ENCODE assay signal across 17 cellular contexts in the genomic region with DNA sequence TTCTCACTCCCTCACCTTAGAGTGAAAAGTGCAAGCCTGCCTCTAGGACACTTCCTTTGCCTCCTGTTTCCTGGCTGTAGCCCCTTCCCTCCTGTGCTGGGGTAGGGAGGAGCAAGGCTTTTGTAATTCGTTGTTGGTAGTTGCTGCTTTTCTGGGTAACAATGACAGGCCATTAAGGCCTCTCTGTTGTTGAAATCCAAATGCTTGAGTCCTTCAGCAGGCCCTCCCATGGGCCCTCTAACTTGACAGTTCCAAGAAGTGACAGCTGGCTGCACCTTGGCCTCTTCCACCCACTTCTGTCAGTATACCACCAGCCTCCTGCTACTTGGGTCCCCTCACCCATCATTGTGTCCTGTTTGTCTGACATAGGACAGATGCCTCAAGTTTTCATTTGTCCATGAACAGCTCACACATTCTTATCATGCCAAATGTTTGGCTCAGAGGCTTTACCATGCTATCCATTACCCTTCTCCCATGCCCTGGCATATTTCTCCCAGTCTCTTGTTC.
DNase-seq lines count a peak whose midpoint lies in the region; ATAC-seq and TF ChIP-seq lines count a peak whose summit lies in the region.
"Had no signal": no experiment of that assay in that cellular context is flagged by ENCODE, and none has a peak within 500 bp of the region (broad histone marks: within the 10 kb centered on the region; RNA-seq: fewer than 3 reads in every experiment).

No MANE protein-coding gene starts in this region.

- DNase-seq in AG04449 (ENCODE audit: low read depth, low spot score) (peak; percentile 53), IMR-90 (peak; percentile 6), dedifferentiated amniotic fluid mesenchymal stem cell (ENCODE audit: extremely low spot score) (peak; percentile 44), islet precursor cell (peak; percentile 79), cerebellar cortex (ENCODE audit: low spot score) (no peak)
- DNase-seq in stimulated activated CD4-positive, alpha-beta T cell treated with anti-CD3 and anti-CD28 coated beads, Interleukin-4, amount 100 ng/mL, for 4 hours = no peak
- no peak for DNase-seq in CD8-positive, alpha-beta T cell
- DNase-seq: activated CD8-positive, alpha-beta T cell treated with anti-CD3 and anti-CD28 coated beads, Interleukin-2, amount 10 ng/mL, durations not matched to agents 7 days and 5 days; activated naive CD8-positive, alpha-beta T cell treated with anti-CD3 and anti-CD28 coated beads, Interleukin-2, amount 10 ng/mL, durations not matched to agents 7 days and 5 days; central memory CD4-positive, alpha-beta T cell; effector memory CD8-positive, alpha-beta T cell; immature natural killer cell; substantia nigra had no signal

- H3K27me3 ChIP-seq in IMR-90 (ENCODE audit: control insufficient read depth, insufficient read depth, low read length) = no peaks in the 10 kb centered on the region
- no peaks in the 10 kb centered on the region for H3K27me3 ChIP-seq in CD8-positive, alpha-beta T cell (ENCODE audit: insufficient read depth, low read length)

- BruUV-seq in IMR-90 (replicated peaks; lab: Mats Ljungman, UMichigan) = no TSS peak

- H3K9me3 Mint-ChIP-seq in CD8-positive, alpha-beta T cell = no peaks in the 10 kb centered on the region
- H3K9me3 Mint-ChIP-seq: activated naive CD8-positive, alpha-beta T cell treated with anti-CD3 and anti-CD28 coated beads, Interleukin-2, amount 10 ng/mL, durations not matched to agents 7 days and 5 days had no signal

- in situ Hi-C loops in IMR-90 (cut with MboI; ENCODE audit: low sequenced_read_pairs) = no loop called here

- ATAC-seq in IMR-90 (ENCODE audit: low read depth) (peak; percentile 66), GM21619 (IDR thresholded peaks at IDR 0.05; ENCODE audit: unreplicated experiment) (no peak)
- ATAC-seq in CD8-positive, alpha-beta T cell = no peak
- ATAC-seq: activated CD8-positive, alpha-beta T cell treated with anti-CD3 and anti-CD28 coated beads, Interleukin-2, amount 10 ng/mL, durations not matched to agents 7 days and 5 days; effector memory CD8-positive, alpha-beta T cell; GM12878; HCT116 had no signal

- no peak overlapping the region for H3K4me3 Mint-ChIP-seq in CD8-positive, alpha-beta T cell
- H3K4me3 Mint-ChIP-seq: activated CD8-positive, alpha-beta T cell treated with anti-CD3 and anti-CD28 coated beads, Interleukin-2, amount 10 ng/mL, durations not matched to agents 7 days and 5 days; activated naive CD8-positive, alpha-beta T cell treated with anti-CD3 and anti-CD28 coated beads, Interleukin-2, amount 10 ng/mL, durations not matched to agents 7 days and 5 days; effector memory CD8-positive, alpha-beta T cell; immature natural killer cell; memory B cell had no signal

- no peak overlapping the region for H3K9ac ChIP-seq in IMR-90 (ENCODE audit: low read depth, low read length)

- TF ChIP-seq CTCF in AG04449 (IDR thresholded peaks at IDR 0.05; ENCODE audit: insufficient read depth, low read length, missing control alignments) = no peak
- TF ChIP-seq CTCF in IMR-90 (conservative IDR thresholded peaks at IDR 0.05; ENCODE audit: low read depth, low read length) = no peak
- TF ChIP-seq CTCF in CD8-positive, alpha-beta T cell (IDR thresholded peaks at IDR 0.05) = no peak

- H3K79me1 ChIP-seq in IMR-90 (ENCODE audit: low read depth in 1 of 2, low read length in 2 of 2) = no peaks in the 10 kb centered on the region

- H3K27me3 Mint-ChIP-seq in CD8-positive, alpha-beta T cell (ENCODE audit: low read depth) = no peaks in the 10 kb centered on the region
- H3K27me3 Mint-ChIP-seq: activated naive CD8-positive, alpha-beta T cell treated with anti-CD3 and anti-CD28 coated beads, Interleukin-2, amount 10 ng/mL, durations not matched to agents 7 days and 5 days; effector memory CD8-positive, alpha-beta T cell; memory B cell had no signal

- no peak overlapping the region for H3K4ac ChIP-seq in IMR-90 (ENCODE audit: low read depth, low read length)

- no peaks in the 10 kb centered on the region for H3K36me3 ChIP-seq in IMR-90 (ENCODE audit: control insufficient read depth, insufficient read depth, low read length)
- no peaks in the 10 kb centered on the region for H3K36me3 ChIP-seq in CD8-positive, alpha-beta T cell (ENCODE audit: insufficient read depth, low read length)

- H4K5ac ChIP-seq in IMR-90 (ENCODE audit: low read depth, low read length) = no peak overlapping the region

- no peak overlapping the region for H3K27ac Mint-ChIP-seq in CD8-positive, alpha-beta T cell
- H3K27ac Mint-ChIP-seq: activated CD8-positive, alpha-beta T cell treated with anti-CD3 and anti-CD28 coated beads, Interleukin-2, amount 10 ng/mL, durations not matched to agents 7 days and 5 days; activated naive CD8-positive, alpha-beta T cell treated with anti-CD3 and anti-CD28 coated beads, Interleukin-2, amount 10 ng/mL, durations not matched to agents 7 days and 5 days; effector memory CD8-positive, alpha-beta T cell; immature natural killer cell; memory B cell had no signal

- no peak overlapping the region for H2BK20ac ChIP-seq in IMR-90 (ENCODE audit: low read depth, low read length)

- POLR2A ChIA-PET in AG04449 (lab: Yijun Ruan, JAX) (no interaction called here), IMR-90 (lab: Charles Lee; ENCODE audit: unreplicated experiment) (no interaction called here)
- POLR2A ChIA-PET in CD8-positive, alpha-beta T cell (lab: Charles Lee) = no interaction called here

- no peaks in the 10 kb centered on the region for H3K9me1 ChIP-seq in IMR-90 (ENCODE audit: insufficient read depth, low read length)

- CTCF ChIA-PET in AG04449 (lab: Yijun Ruan, JAX) = no interaction called here
- CTCF ChIA-PET in IMR-90 (lab: Yijun Ruan, JAX) = no interaction called here
- CTCF ChIA-PET in CD8-positive, alpha-beta T cell (lab: Charles Lee) = no interaction called here

- no peak overlapping the region for H4K8ac ChIP-seq in IMR-90 (ENCODE audit: low read depth in 2 of 2, low read length in 2 of 2)

- no peak overlapping the region for H2AK9ac ChIP-seq in IMR-90 (replicated peaks; ENCODE audit: low read depth, low read length, poor library complexity)

- no peaks in the 10 kb centered on the region for H3K36me3 Mint-ChIP-seq in CD8-positive, alpha-beta T cell
- H3K36me3 Mint-ChIP-seq: activated naive CD8-positive, alpha-beta T cell treated with anti-CD3 and anti-CD28 coated beads, Interleukin-2, amount 10 ng/mL, durations not matched to agents 7 days and 5 days; immature natural killer cell; memory B cell had no signal

- H3K56ac ChIP-seq in IMR-90 (ENCODE audit: extremely low read depth, insufficient read depth, low read length) = no peak overlapping the region

- H3K4me1 ChIP-seq in IMR-90 (ENCODE audit: control insufficient read depth, insufficient read depth, low read length) = peaks cover 4% of the 10 kb centered on the region
- no peaks in the 10 kb centered on the region for H3K4me1 ChIP-seq in CD8-positive, alpha-beta T cell (ENCODE audit: insufficient read depth, low read length)

- no peaks in the 10 kb centered on the region for H4K20me1 ChIP-seq in IMR-90 (ENCODE audit: insufficient read depth, low read length)

- H3K14ac ChIP-seq in IMR-90 (replicated peaks; ENCODE audit: low read depth, low read length) = no peak overlapping the region

- intact Hi-C loops in IMR-90 (cut with micrococcal nuclease) = no loop called here
- intact Hi-C loops in CD8-positive, alpha-beta T cell (cut with DNase I, micrococcal nuclease) = no loop called here

- H3K27ac ChIP-seq in IMR-90 (ENCODE audit: insufficient read depth, low read length) = no peak overlapping the region
- H3K27ac ChIP-seq in CD8-positive, alpha-beta T cell (ENCODE audit: low read depth, low read length) = no peak overlapping the region

- no peak overlapping the region for H2BK5ac ChIP-seq in IMR-90 (ENCODE audit: low read depth, low read length, poor library complexity, severe bottlenecking)

- no peaks in the 10 kb centered on the region for H3K4me1 Mint-ChIP-seq in CD8-positive, alpha-beta T cell (ENCODE audit: low read depth)
- H3K4me1 Mint-ChIP-seq: activated naive CD8-positive, alpha-beta T cell treated with anti-CD3 and anti-CD28 coated beads, Interleukin-2, amount 10 ng/mL, durations not matched to agents 7 days and 5 days; immature natural killer cell; memory B cell had no signal

- H2BK120ac ChIP-seq in IMR-90 (ENCODE audit: low read depth, low read length) = no peak overlapping the region

- WGBS in IMR-90 (ENCODE audit: extremely low coverage in 2 of 2, insufficient read length in 1 of 2), 2 experiments = no CpG with 5 or more reads among the region's 1 CpG

- TF ChIP-seq RAD21 in IMR-90 (IDR thresholded peaks at IDR 0.05; ENCODE audit: low read length) = no peak

- no peak overlapping the region for H3K23ac ChIP-seq in IMR-90 (ENCODE audit: low read depth, low read length)

- H3K18ac ChIP-seq in IMR-90 (ENCODE audit: low read depth, low read length) = no peak overlapping the region

- no peak for TF ChIP-seq POLR2A in IMR-90 (IDR thresholded peaks at IDR 0.05; ENCODE audit: low read depth, low read length)

- no peak overlapping the region for H3K4me2 ChIP-seq in IMR-90 (ENCODE audit: low read depth, low read length)

- no peak overlapping the region for H4K91ac ChIP-seq in IMR-90 (ENCODE audit: insufficient read depth, low read depth, low read length)

- H2AFZ ChIP-seq in IMR-90 (replicated peaks; ENCODE audit: low read length, poor library complexity) = peak overlapping the region; percentile 46

- no peaks in the 10 kb centered on the region for H3K9me3 ChIP-seq in IMR-90 (ENCODE audit: control insufficient read depth, insufficient read depth, low read length)
- no peaks in the 10 kb centered on the region for H3K9me3 ChIP-seq in CD8-positive, alpha-beta T cell (ENCODE audit: low read length)

- no peak overlapping the region for H2BK15ac ChIP-seq in IMR-90 (ENCODE audit: low read depth, low read length)

- dilution Hi-C loops in IMR-90 (cut with HindIII; ENCODE audit: low sequenced_read_pairs, unreplicated experiment) = no loop called here

- no peak overlapping the region for H2AK5ac ChIP-seq in IMR-90 (ENCODE audit: low read depth, low read length)

- H3K4me3 ChIP-seq in AG04449 (ENCODE audit: low read depth, low read length) (no peak overlapping the region), IMR-90 (ENCODE audit: insufficient read depth, low read depth, low read length) (no peak overlapping the region)
- no peak overlapping the region for H3K4me3 ChIP-seq in CD8-positive, alpha-beta T cell (ENCODE audit: low read depth, low read length)
- H3K4me3 ChIP-seq: GM12878 had no signal

TF ChIP-seq in IMR-90, 13 proteins besides CTCF, POLR2A, EP300 and RAD21 (continues in another document):
- TF ChIP-seq, protein P1, sequence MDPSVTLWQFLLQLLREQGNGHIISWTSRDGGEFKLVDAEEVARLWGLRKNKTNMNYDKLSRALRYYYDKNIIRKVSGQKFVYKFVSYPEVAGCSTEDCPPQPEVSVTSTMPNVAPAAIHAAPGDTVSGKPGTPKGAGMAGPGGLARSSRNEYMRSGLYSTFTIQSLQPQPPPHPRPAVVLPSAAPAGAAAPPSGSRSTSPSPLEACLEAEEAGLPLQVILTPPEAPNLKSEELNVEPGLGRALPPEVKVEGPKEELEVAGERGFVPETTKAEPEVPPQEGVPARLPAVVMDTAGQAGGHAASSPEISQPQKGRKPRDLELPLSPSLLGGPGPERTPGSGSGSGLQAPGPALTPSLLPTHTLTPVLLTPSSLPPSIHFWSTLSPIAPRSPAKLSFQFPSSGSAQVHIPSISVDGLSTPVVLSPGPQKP (IDR thresholded peaks at IDR 0.05; ENCODE audit: borderline replicate concordance, low read depth, low read length) = no peak
- no peak for TF ChIP-seq NFE2L2 (IDR thresholded peaks at IDR 0.05; ENCODE audit: low read depth, low read length)

Comparison
In these comparisons a context has a peak if more than half of its experiments do, and no peak if none do; other contexts are left out.
1. DNase-seq: peak in AG04449 (single experiment), IMR-90 (single experiment), dedifferentiated amniotic fluid mesenchymal stem cell (single experiment) and islet precursor cell (single experiment); none in stimulated activated CD4-positive, alpha-beta T cell treated with anti-CD3 and anti-CD28 coated beads, Interleukin-4, amount 100 ng/mL, for 4 hours (0 of 2), CD8-positive, alpha-beta T cell (0 of 7) and cerebellar cortex (single experiment).